Comparison of ENCODE assay signal across 9 cellular contexts in the genomic region with DNA sequence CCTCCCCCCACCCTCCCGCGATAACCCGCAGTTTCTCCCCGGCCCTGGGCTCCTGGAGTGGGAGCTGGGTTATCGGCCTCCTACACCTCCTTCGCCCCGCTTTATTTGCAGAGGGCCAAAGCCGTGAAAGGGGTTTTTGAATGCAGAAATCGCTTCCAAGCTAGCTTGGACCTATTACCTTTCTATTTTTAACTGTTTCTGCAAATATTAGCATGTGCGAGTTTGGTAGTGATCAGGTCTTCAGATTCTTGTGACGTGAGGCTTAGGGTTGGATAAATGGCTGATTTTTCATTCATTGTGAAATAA. TPM values are rescaled to one million over a fixed set of nuclear protein-coding genes. Genes with fewer than 3 reads are reported as not detected.
DNase-seq lines count a peak whose midpoint lies in the region; ATAC-seq, FAIRE-seq and TF ChIP-seq lines count a peak whose summit lies in the region.
"Had no signal": no experiment of that assay in that cellular context is flagged by ENCODE, and none has a peak within 500 bp of the region (broad histone marks: within the 10 kb centered on the region; RNA-seq: fewer than 3 reads in every experiment).

No MANE protein-coding gene starts in this region.

- DNase-seq in GM12864 (ENCODE audit: low read depth) (no peak), RWPE2 (ENCODE audit: low spot score) (no peak), progenitor cell of endocrine pancreas (ENCODE audit: low spot score, unreplicated experiment) (no peak), RCC 7860 (ENCODE audit: low spot score) (no peak), GM10248 (ENCODE audit: extremely low spot score) (no peak)
- DNase-seq: NCI-H446 treated with DMSO at 0.1 percent for 48 hours had no signal

- H3K27me3 Mint-ChIP-seq in progenitor cell of endocrine pancreas = no peaks in the 10 kb centered on the region

- peaks cover 37% of the 10 kb centered on the region for H3K4me1 Mint-ChIP-seq in progenitor cell of endocrine pancreas (ENCODE audit: low read depth)

- H3K36me3 ChIP-seq in RWPE2 (ENCODE audit: low read depth) (peaks cover 4% of the 10 kb centered on the region; the same call in 1 of the 2 replicates), esophagus (ENCODE audit: control insufficient read depth in 2 of 2, insufficient read depth in 2 of 2, low read length in 1 of 2) (no peaks in the 10 kb centered on the region)

- H3K4me1 ChIP-seq in RWPE2 (ENCODE audit: insufficient read depth, poor library complexity, severe bottlenecking) (peaks cover 8% of the 10 kb centered on the region), esophagus (ENCODE audit: control insufficient read depth in 2 of 2, insufficient read depth in 2 of 2, low read length in 1 of 2) (no peaks in the 10 kb centered on the region)

- H3K27ac ChIP-seq in RWPE2 (ENCODE audit: poor library complexity, severe bottlenecking) (peak overlapping the region; percentile 87), esophagus (ENCODE audit: low read depth in 2 of 2, low read length in 1 of 2) (peak overlapping the region; percentile 99 to 100)

- POLR2A ChIA-PET in GM10248 (lab: Yijun Ruan, JAX) = no interaction called here

- WGBS in esophagus, 2 donors = 0 to 4% methylated on average over 11 of the region's 11 CpGs

- no peaks in the 10 kb centered on the region for H3K9me3 Mint-ChIP-seq in progenitor cell of endocrine pancreas (ENCODE audit: low read depth)

- no peaks in the 10 kb centered on the region for H3K36me3 Mint-ChIP-seq in progenitor cell of endocrine pancreas (ENCODE audit: insufficient read depth)

- CTCF ChIA-PET in GM10248 (lab: Yijun Ruan, JAX) = interaction anchor here (1.3 kb wide), 1 partner anchor 29 kb away, joined by 4 read pairs; no protein-coding TSS in a partner anchor

- no peaks in the 10 kb centered on the region for H3K9me3 ChIP-seq in RWPE2 (ENCODE audit: severe bottlenecking)
- no peaks in the 10 kb centered on the region for H3K9me3 ChIP-seq in esophagus (ENCODE audit: control insufficient read depth in 2 of 2, insufficient read depth in 1 of 2, low read depth in 1 of 2, low read length in 1 of 2)

- FAIRE-seq in RCC 7860 (lab: Jason Lieb, UNC) = no peak

- H3K27me3 ChIP-seq in RWPE2 (ENCODE audit: insufficient read depth, poor library complexity, severe bottlenecking) (no peaks in the 10 kb centered on the region), esophagus (ENCODE audit: control insufficient read depth in 1 of 2, insufficient read depth in 2 of 2, low read length in 2 of 2) (no peaks in the 10 kb centered on the region)

- TF ChIP-seq CTCF in GM12864 (IDR thresholded peaks at IDR 0.05; ENCODE audit: low read depth, low read length, missing control alignments) = no peak
- TF ChIP-seq CTCF in RWPE2 (IDR thresholded peaks at IDR 0.05; ENCODE audit: poor library complexity, severe bottlenecking) = no peak
- no peak for TF ChIP-seq CTCF in progenitor cell of endocrine pancreas (IDR thresholded peaks at IDR 0.05; ENCODE audit: unreplicated experiment)
- no peak for TF ChIP-seq CTCF in GM10248 (IDR thresholded peaks at IDR 0.05; ENCODE audit: control extremely low read depth, extremely low read depth, low read depth, missing control alignments)

- H3K27ac Mint-ChIP-seq in progenitor cell of endocrine pancreas = peak overlapping the region; percentile 92

- H3K4me3 ChIP-seq in GM12864 (ENCODE audit: low read depth, low read length) (peak overlapping the region; percentile 85), RWPE2 (ENCODE audit: severe bottlenecking) (peak overlapping the region; percentile 78), esophagus (ENCODE audit: low read depth in 1 of 2, low read length in 2 of 2) (peak overlapping the region; percentile 59 to 95)

- H3K4me3 Mint-ChIP-seq in progenitor cell of endocrine pancreas (ENCODE audit: low read depth) = peak overlapping the region; percentile 88

- ATAC-seq in RWPE2 (ENCODE audit: low read depth) (peak; percentile 35; the same call in 2 of the 3 replicates), GM19023 (IDR thresholded peaks at IDR 0.05; ENCODE audit: unreplicated experiment) (no peak), HG03571 (IDR thresholded peaks at IDR 0.05; ENCODE audit: unreplicated experiment) (no peak)

RNA-seq across cellular contexts. Expression of gene USP9X, which starts 1.3 kb away (rescaled TPM):
- polyA plus RNA-seq in esophagus = 10 to 100 TPM in 1 of 2 donors, 1 to 10 TPM in 1; 8.6 to 13.7 TPM
- total RNA-seq in progenitor cell of endocrine pancreas = 75.3 and 79.8 TPM in 2 replicates
